In the genomic region with DNA sequence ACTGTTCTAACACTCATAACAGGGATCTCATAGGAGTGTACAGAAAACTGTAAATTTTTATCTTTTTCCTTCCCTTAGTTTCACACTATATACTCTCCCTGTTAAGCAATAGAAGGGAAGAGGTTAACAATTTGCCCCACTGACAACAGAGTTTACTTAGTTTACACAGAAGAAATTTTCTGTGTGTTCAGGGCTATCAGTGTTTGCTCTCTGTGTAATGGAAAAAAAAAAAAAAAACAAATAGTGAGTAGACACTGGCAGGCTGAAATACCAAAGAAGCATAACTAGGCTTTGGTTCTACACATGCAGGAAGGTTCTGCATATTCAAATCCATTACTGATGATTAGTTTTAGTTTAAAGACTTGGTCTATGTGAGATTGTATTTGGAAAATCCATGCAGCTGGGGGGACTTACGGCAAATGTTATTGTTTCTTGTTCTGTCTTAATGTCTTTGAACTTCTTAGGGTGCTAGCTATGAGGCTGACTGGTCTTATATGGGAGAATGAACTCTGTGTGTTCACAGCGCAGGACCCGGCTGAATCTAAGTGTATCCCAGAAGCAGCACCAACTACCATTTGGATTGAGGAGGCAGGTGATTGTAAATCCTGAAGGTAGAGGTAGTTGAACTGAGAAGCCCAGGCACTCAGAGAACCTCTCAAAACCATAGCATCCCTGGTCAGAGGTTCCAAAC, we compare ENCODE assay signal across 22 cellular contexts.
DNase-seq lines count a peak whose midpoint lies in the region; ATAC-seq and TF ChIP-seq lines count a peak whose summit lies in the region.
"Had no signal": no experiment of that assay in that cellular context is flagged by ENCODE, and none has a peak within 500 bp of the region (broad histone marks: within the 10 kb centered on the region; RNA-seq: fewer than 3 reads in every experiment).

No MANE protein-coding gene starts in this region.

- peak overlapping the region; percentile 84 for H3K27ac Mint-ChIP-seq in HFFc6
- H3K27ac Mint-ChIP-seq: activated naive CD4-positive, alpha-beta T cell treated with anti-CD3 and anti-CD28 coated beads, Interleukin-2, amount 50 U/mL, for 24 hours; activated T-cell treated with anti-CD3 and anti-CD28 coated beads, Interleukin-2, amount 50 U/mL, for 72 hours; B cell; stimulated activated naive B cell treated with anti-CD40 and anti-IgM and Interleukin-4, amounts not matched to agents 10 μg/mL and 1 μg/mL and 100 μg/mL, for 72 hours had no signal

- H3K4me1 ChIP-seq in RWPE2 (ENCODE audit: insufficient read depth, poor library complexity, severe bottlenecking) (peaks cover 33% of the 10 kb centered on the region), skeletal muscle satellite cell (ENCODE audit: control insufficient read depth, insufficient read depth, low read length) (peaks cover 57% of the 10 kb centered on the region), Peyer's patch (no peaks in the 10 kb centered on the region)
- H3K4me1 ChIP-seq: tibial nerve had no signal

- H3K27ac ChIP-seq in RWPE2 (ENCODE audit: poor library complexity, severe bottlenecking) (peak overlapping the region; percentile 34), Peyer's patch (no peak overlapping the region)
- H3K27ac ChIP-seq: SK-N-MC, tibial nerve had no signal

- TF ChIP-seq POLR2A in Peyer's patch (IDR thresholded peaks at IDR 0.05) = no peak

- H3K9me3 Mint-ChIP-seq in HFFc6 = peaks cover 8% of the 10 kb centered on the region
- H3K9me3 Mint-ChIP-seq: activated naive CD4-positive, alpha-beta T cell treated with anti-CD3 and anti-CD28 coated beads, Interleukin-2, amount 50 U/mL, for 24 hours; activated T-cell treated with anti-CD3 and anti-CD28 coated beads, Interleukin-2, amount 50 U/mL, for 72 hours; stimulated activated naive B cell treated with anti-CD40 and anti-IgM and Interleukin-4, amounts not matched to agents 10 μg/mL and 1 μg/mL and 100 μg/mL, for 72 hours had no signal

- ATAC-seq in RWPE2 (ENCODE audit: low read depth) (no peak), left colon (peak; percentile 54)
- ATAC-seq: activated T-cell treated with anti-CD3 and anti-CD28 coated beads, Interleukin-2, amount 50 U/mL, for 72 hours; GM12878; stimulated activated naive B cell treated with anti-CD40 and anti-IgM and Interleukin-4, amounts not matched to agents 10 μg/mL and 1 μg/mL and 100 μg/mL, for 72 hours had no signal

- TF ChIP-seq CTCF in HFFc6 (IDR thresholded peaks at IDR 0.05) (no peak), RWPE2 (IDR thresholded peaks at IDR 0.05; ENCODE audit: poor library complexity, severe bottlenecking) (no peak), Peyer's patch (IDR thresholded peaks at IDR 0.05) (no peak)

- no peaks in the 10 kb centered on the region for H3K27me3 ChIP-seq in RWPE2 (ENCODE audit: insufficient read depth, poor library complexity, severe bottlenecking)
- no peaks in the 10 kb centered on the region for H3K27me3 ChIP-seq in skeletal muscle satellite cell (ENCODE audit: control insufficient read depth, insufficient read depth, low read length)
- no peaks in the 10 kb centered on the region for H3K27me3 ChIP-seq in Peyer's patch
- H3K27me3 ChIP-seq: tibial nerve had no signal

- H3K9me3 ChIP-seq in RWPE2 (ENCODE audit: severe bottlenecking) = no peaks in the 10 kb centered on the region
- no peaks in the 10 kb centered on the region for H3K9me3 ChIP-seq in skeletal muscle satellite cell (replicated peaks; ENCODE audit: low read length)
- H3K9me3 ChIP-seq in Peyer's patch = no peaks in the 10 kb centered on the region
- H3K9me3 ChIP-seq: tibial nerve had no signal

- peaks cover 77% of the 10 kb centered on the region for H3K4me1 Mint-ChIP-seq in HFFc6 (ENCODE audit: low read depth)
- H3K4me1 Mint-ChIP-seq: activated naive CD4-positive, alpha-beta T cell treated with anti-CD3 and anti-CD28 coated beads, Interleukin-2, amount 50 U/mL, for 24 hours; B cell; stimulated activated naive B cell treated with anti-CD40 and anti-IgM and Interleukin-4, amounts not matched to agents 10 μg/mL and 1 μg/mL and 100 μg/mL, for 72 hours had no signal

- peak overlapping the region; percentile 68 for H3K9ac ChIP-seq in skeletal muscle satellite cell (ENCODE audit: low read depth, low read length)

- intact Hi-C loops in left colon (cut with DNase I, micrococcal nuclease) = no loop called here

- DNase-seq in HFFc6 (no peak), RWPE2 (ENCODE audit: low spot score) (no peak), left colon (no peak), Peyer's patch (no peak), DMS79 treated with DMSO at 0.1 percent for 48 hours (lab: John Stamatoyannopoulos, UW) (no peak), iPS-NIHi11 (ENCODE audit: low spot score) (no peak)
- DNase-seq: activated CD8-positive, alpha-beta memory T cell treated with anti-CD3 and anti-CD28 coated beads for 24 hours; activated T-cell treated with anti-CD3 and anti-CD28 coated beads, Interleukin-2, amount 50 U/mL, for 72 hours; effector CD8-positive, alpha-beta T cell; GDM1; H9; MM.1S; NCI-H2171 treated with DMSO at 0.1 percent for 48 hours; NCI-H748 treated with DMSO at 0.1 percent for 48 hours; stimulated activated naive B cell treated with anti-CD40 and anti-IgM and Interleukin-4, amounts not matched to agents 10 μg/mL and 1 μg/mL and 100 μg/mL, for 72 hours had no signal

- H3K4me3 ChIP-seq in RWPE2 (ENCODE audit: severe bottlenecking) (no peak overlapping the region), skeletal muscle satellite cell (ENCODE audit: low read length) (no peak overlapping the region), Peyer's patch (no peak overlapping the region)
- H3K4me3 ChIP-seq: GM12878, SK-N-MC, tibial nerve had no signal

- H3K36me3 ChIP-seq in RWPE2 (ENCODE audit: low read depth) (no peaks in the 10 kb centered on the region), skeletal muscle satellite cell (ENCODE audit: insufficient read depth, low read length) (no peaks in the 10 kb centered on the region), Peyer's patch (no peaks in the 10 kb centered on the region)
- H3K36me3 ChIP-seq: tibial nerve had no signal

- peaks cover 11% of the 10 kb centered on the region for H3K36me3 Mint-ChIP-seq in HFFc6 (ENCODE audit: low read depth)
- H3K36me3 Mint-ChIP-seq: activated naive CD4-positive, alpha-beta T cell treated with anti-CD3 and anti-CD28 coated beads, Interleukin-2, amount 50 U/mL, for 24 hours; stimulated activated naive B cell treated with anti-CD40 and anti-IgM and Interleukin-4, amounts not matched to agents 10 μg/mL and 1 μg/mL and 100 μg/mL, for 72 hours had no signal

- H3K27me3 Mint-ChIP-seq in HFFc6 (ENCODE audit: insufficient read depth) = no peaks in the 10 kb centered on the region

- no peak overlapping the region for H3K4me2 ChIP-seq in skeletal muscle satellite cell (ENCODE audit: low read length)

- H3K4me3 Mint-ChIP-seq in HFFc6 = no peak overlapping the region
- H3K4me3 Mint-ChIP-seq: activated naive CD4-positive, alpha-beta T cell treated with anti-CD3 and anti-CD28 coated beads, Interleukin-2, amount 50 U/mL, for 24 hours; activated T-cell treated with anti-CD3 and anti-CD28 coated beads, Interleukin-2, amount 50 U/mL, for 72 hours; B cell; H9; nephron; stimulated activated naive B cell treated with anti-CD40 and anti-IgM and Interleukin-4, amounts not matched to agents 10 μg/mL and 1 μg/mL and 100 μg/mL, for 72 hours had no signal
